29 cellular contexts compared by ENCODE assay signal in the genomic region with DNA sequence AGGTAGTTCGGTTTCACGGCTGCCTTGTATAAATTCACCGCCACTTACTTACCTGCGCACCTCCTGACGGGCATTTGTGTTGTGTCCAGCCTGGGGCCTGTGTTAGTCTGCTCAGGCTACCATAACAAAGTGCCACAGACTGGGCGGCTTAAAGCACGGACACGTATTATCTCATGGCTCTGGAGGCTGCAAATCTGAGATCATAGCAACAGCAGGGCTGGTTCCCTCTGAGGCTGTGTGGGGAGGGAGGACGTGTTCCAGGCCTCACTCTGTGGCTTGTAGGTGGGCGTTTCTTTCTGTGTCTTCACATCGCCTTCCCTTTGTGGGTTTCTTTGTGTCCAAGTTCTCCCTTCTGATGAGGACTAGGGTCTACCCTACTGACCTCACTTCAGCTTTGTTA.
"Had no signal": no experiment of that assay in that cellular context is flagged by ENCODE, and none has a peak within 500 bp of the region (broad histone marks: within the 10 kb centered on the region; RNA-seq: fewer than 3 reads in every experiment).

No MANE protein-coding gene starts in this region.

- H3K36me3 ChIP-seq: stomach, suprapubic skin, thoracic aorta, thyroid gland, tibial artery, transverse colon, upper lobe of left lung, upper lobe of right lung, uterus, vagina had no signal

- H3K4me3 Mint-ChIP-seq: stimulated activated effector memory CD8-positive, alpha-beta T cell treated with anti-CD3 and anti-CD28 coated beads, Interleukin-12 subunit alpha, Interleukin-12 subunit beta, amount 100 ng/mL, for 72 hours; stimulated activated memory B cell treated with anti-CD40 and anti-IgM and Interleukin-4, amounts not matched to agents 10 μg/mL and 1 μg/mL and 100 μg/mL, for 72 hours; stimulated activated naive B cell treated with anti-CD40 and anti-IgM and Interleukin-4, amounts not matched to agents 10 μg/mL and 1 μg/mL and 100 μg/mL, for 72 hours; stimulated activated naive CD8-positive, alpha-beta T cell treated with anti-CD3 and anti-CD28 coated beads, Interleukin-15, amount 100 ng/mL, for 72 hours; stimulated activated naive CD8-positive, alpha-beta T cell treated with anti-CD3 and anti-CD28 coated beads, Interleukin-15, Interleukin-2, amounts not matched to agents 100 ng/mL and 50 ng/mL, for 24 hours; type B pancreatic cell had no signal

- H3K27me3 Mint-ChIP-seq: stimulated activated memory B cell treated with anti-CD40 and anti-IgM and Interleukin-4, amounts not matched to agents 10 μg/mL and 1 μg/mL and 100 μg/mL, for 72 hours; stimulated activated naive B cell treated with anti-CD40 and anti-IgM and Interleukin-4, amounts not matched to agents 10 μg/mL and 1 μg/mL and 100 μg/mL, for 72 hours; stimulated activated naive CD8-positive, alpha-beta T cell treated with anti-CD3 and anti-CD28 coated beads, Interleukin-15, Interleukin-2, amounts not matched to agents 100 ng/mL and 50 ng/mL, for 24 hours had no signal

- H3K9me3 Mint-ChIP-seq: stimulated activated effector memory CD8-positive, alpha-beta T cell treated with anti-CD3 and anti-CD28 coated beads, Interleukin-12 subunit alpha, Interleukin-12 subunit beta, amount 100 ng/mL, for 72 hours; stimulated activated naive CD8-positive, alpha-beta T cell treated with anti-CD3 and anti-CD28 coated beads, Interleukin-15, amount 100 ng/mL, for 72 hours; stimulated activated naive CD8-positive, alpha-beta T cell treated with anti-CD3 and anti-CD28 coated beads, Interleukin-15, Interleukin-2, amounts not matched to agents 100 ng/mL and 50 ng/mL, for 24 hours had no signal

- H3K4me1 Mint-ChIP-seq: stimulated activated effector memory CD8-positive, alpha-beta T cell treated with anti-CD3 and anti-CD28 coated beads, Interleukin-12 subunit alpha, Interleukin-12 subunit beta, amount 100 ng/mL, for 72 hours; stimulated activated memory B cell treated with anti-CD40 and anti-IgM and Interleukin-4, amounts not matched to agents 10 μg/mL and 1 μg/mL and 100 μg/mL, for 72 hours; stimulated activated naive B cell treated with anti-CD40 and anti-IgM and Interleukin-4, amounts not matched to agents 10 μg/mL and 1 μg/mL and 100 μg/mL, for 72 hours; stimulated activated naive CD8-positive, alpha-beta T cell treated with anti-CD3 and anti-CD28 coated beads, Interleukin-15, amount 100 ng/mL, for 72 hours had no signal

- H3K36me3 Mint-ChIP-seq: stimulated activated effector memory CD8-positive, alpha-beta T cell treated with anti-CD3 and anti-CD28 coated beads, Interleukin-12 subunit alpha, Interleukin-12 subunit beta, amount 100 ng/mL, for 72 hours; stimulated activated memory B cell treated with anti-CD40 and anti-IgM and Interleukin-4, amounts not matched to agents 10 μg/mL and 1 μg/mL and 100 μg/mL, for 72 hours; stimulated activated naive B cell treated with anti-CD40 and anti-IgM and Interleukin-4, amounts not matched to agents 10 μg/mL and 1 μg/mL and 100 μg/mL, for 72 hours; type B pancreatic cell had no signal

- FAIRE-seq: urothelium cell line had no signal

- H3K27ac Mint-ChIP-seq: stimulated activated effector memory CD8-positive, alpha-beta T cell treated with anti-CD3 and anti-CD28 coated beads, Interleukin-12 subunit alpha, Interleukin-12 subunit beta, amount 100 ng/mL, for 72 hours; stimulated activated memory B cell treated with anti-CD40 and anti-IgM and Interleukin-4, amounts not matched to agents 10 μg/mL and 1 μg/mL and 100 μg/mL, for 72 hours; stimulated activated naive B cell treated with anti-CD40 and anti-IgM and Interleukin-4, amounts not matched to agents 10 μg/mL and 1 μg/mL and 100 μg/mL, for 72 hours; stimulated activated naive CD8-positive, alpha-beta T cell treated with anti-CD3 and anti-CD28 coated beads, Interleukin-15, amount 100 ng/mL, for 72 hours; stimulated activated naive CD8-positive, alpha-beta T cell treated with anti-CD3 and anti-CD28 coated beads, Interleukin-15, Interleukin-2, amounts not matched to agents 100 ng/mL and 50 ng/mL, for 24 hours; type B pancreatic cell had no signal

- H3K9me3 ChIP-seq: stomach, suprapubic skin, testis, thoracic aorta, thyroid gland, tibial artery, transverse colon, upper lobe of left lung, upper lobe of right lung, uterus, vagina had no signal

- H3K27ac ChIP-seq: stomach, suprapubic skin, testis, thoracic aorta, thyroid gland, tibial artery, transverse colon, upper lobe of left lung, upper lobe of right lung, uterus, vagina had no signal

- ATAC-seq: stimulated activated effector memory CD8-positive, alpha-beta T cell treated with anti-CD3 and anti-CD28 coated beads, Interleukin-12 subunit alpha, Interleukin-12 subunit beta, amount 100 ng/mL, for 72 hours; stimulated activated naive B cell treated with anti-CD40 and anti-IgM and Interleukin-4, amounts not matched to agents 10 μg/mL and 1 μg/mL and 100 μg/mL, for 72 hours; stimulated activated naive CD8-positive, alpha-beta T cell treated with anti-CD3 and anti-CD28 coated beads, Interleukin-15, amount 100 ng/mL, for 72 hours; stimulated activated naive CD8-positive, alpha-beta T cell treated with anti-CD3 and anti-CD28 coated beads, Interleukin-15, Interleukin-2, amounts not matched to agents 100 U/mL and 50 U/mL, for 24 hours; upper lobe of right lung had no signal

- H3K4me3 ChIP-seq: stomach, suprapubic skin, testis, thoracic aorta, thyroid gland, tibial artery, transverse colon, upper lobe of left lung, upper lobe of right lung, uterus, vagina had no signal

- H3K4me1 ChIP-seq: stomach, testis, thyroid gland, transverse colon, upper lobe of right lung, uterus had no signal

- DNase-seq: stimulated activated CD4-positive, alpha-beta T cell treated with anti-CD3 and anti-CD28 coated beads, Interleukin-2, amount 100 ng/mL, for 24 hours; stimulated activated CD4-positive, alpha-beta T cell treated with anti-CD3 and anti-CD28 coated beads, Interleukin-2, amount 100 ng/mL, for 48 hours; stimulated activated CD4-positive, alpha-beta T cell treated with anti-CD3 and anti-CD28 coated beads, Interleukin-4, amount 100 ng/mL, for 1 hour; stimulated activated CD4-positive, alpha-beta T cell treated with anti-CD3 and anti-CD28 coated beads, Interleukin-4, amount 100 ng/mL, for 24 hours; stimulated activated CD4-positive, alpha-beta T cell treated with anti-CD3 and anti-CD28 coated beads, Interleukin-4, amount 100 ng/mL, for 4 hours; stimulated activated CD8-positive, alpha-beta memory T cell treated with anti-CD3 and anti-CD28 coated beads, Interleukin-4, amount 100 ng/mL, for 48 hours; stimulated activated naive B cell treated with anti-CD40 and anti-IgM and Interleukin-4, amounts not matched to agents 10 μg/mL and 1 μg/mL and 100 μg/mL, for 72 hours; stimulated activated naive CD4-positive, alpha-beta T cell; stimulated activated naive CD4-positive, alpha-beta T cell treated with Interleukin-2 at 50 U/mL for 16 hours; stimulated activated naive CD8-positive, alpha-beta T cell treated with anti-CD3 and anti-CD28 coated beads, Interleukin-15, amount 100 ng/mL, for 72 hours; stimulated activated naive CD8-positive, alpha-beta T cell treated with anti-CD3 and anti-CD28 coated beads, Interleukin-15, Interleukin-2, amounts not matched to agents 100 U/mL and 50 U/mL, for 24 hours; stomach; substantia nigra; testis; thyroid gland; tibial artery; transverse colon; trophoblast cell; upper lobe of left lung; upper lobe of right lung; uterus had no signal

- H3K27me3 ChIP-seq: suprapubic skin, testis, thyroid gland, transverse colon, upper lobe of left lung, upper lobe of right lung, uterus, vagina had no signal
